ENCODE assay signal across 10 cellular contexts in genomic region chr2:43345391-43345813, GRCh38.
A peak's percentile ranks its signal among the peaks of the same experiment; 100 is the strongest.
DNase-seq lines count a peak whose midpoint lies in the region; TF ChIP-seq lines count a peak whose summit lies in the region.
"Had no signal": no experiment of that assay in that cellular context is flagged by ENCODE, and none has a peak within 500 bp of the region (broad histone marks: within the 10 kb centered on the region; RNA-seq: fewer than 3 reads in every experiment).

No MANE protein-coding gene starts in this region.

- H3K4me3 ChIP-seq in fibroblast of mammary gland (ENCODE audit: control insufficient read depth, low read depth, low read length) (no peak overlapping the region), urinary bladder (ENCODE audit: low read depth, low read length) (no peak overlapping the region)

- no peaks in the 10 kb centered on the region for H3K9me3 Mint-ChIP-seq in nephron
- H3K9me3 Mint-ChIP-seq: dendritic cell treated with granulocyte-macrophage colony-stimulating factor and Interleukin-4, amounts not matched to agents 40 ng/mL and 50 ng/mL, for 4 days had no signal

- H3K4me1 ChIP-seq in urinary bladder (ENCODE audit: insufficient read depth): peaks cover 4% of the 10 kb centered on the region

- peak overlapping the region; percentile 43 for H3K27ac ChIP-seq in urinary bladder (ENCODE audit: low read depth)

- H3K36me3 Mint-ChIP-seq in nephron (ENCODE audit: low read depth): peaks cover 3% of the 10 kb centered on the region

- H3K4me1 Mint-ChIP-seq in nephron: peaks cover 91% of the 10 kb centered on the region

- H3K4me3 Mint-ChIP-seq in nephron: peak overlapping the region in 1 of 3 experiments; percentile 57
- H3K4me3 Mint-ChIP-seq: dendritic cell treated with granulocyte-macrophage colony-stimulating factor and Interleukin-4, amounts not matched to agents 40 ng/mL and 50 ng/mL, for 4 days had no signal

- H3K27ac Mint-ChIP-seq in nephron: peak overlapping the region; percentile 98 to 99 (median 98)
- H3K27ac Mint-ChIP-seq: dendritic cell treated with granulocyte-macrophage colony-stimulating factor and Interleukin-4, amounts not matched to agents 40 ng/mL and 50 ng/mL, for 4 days had no signal

- TF ChIP-seq CTCF in fibroblast of mammary gland (conservative IDR thresholded peaks at IDR 0.05; ENCODE audit: control insufficient read depth, insufficient read depth, low read depth, low read length) (no peak), nephron (IDR thresholded peaks at IDR 0.05; ENCODE audit: unreplicated experiment in 3 of 3) (peak in 2 of 3 experiments; percentile 14 to 26)

- DNase-seq in NCI-H748 (lab: John Stamatoyannopoulos, UW; ENCODE audit: unreplicated experiment) (peak; percentile 9), NCI-H748 treated with DMSO at 0.1 percent for 48 hours (lab: John Stamatoyannopoulos, UW) (no peak), fibroblast of mammary gland (ENCODE audit: low read depth) (peak; percentile 53), putamen (ENCODE audit: low spot score) (no peak), DMS153 treated with DMSO at 0.1 percent for 48 hours (lab: John Stamatoyannopoulos, UW; ENCODE audit: unreplicated experiment) (no peak)
- no peak for DNase-seq in stimulated activated CD8-positive, alpha-beta memory T cell treated with anti-CD3 and anti-CD28 coated beads, Interleukin-4, amount 100 ng/mL, for 48 hours
- DNase-seq: activated CD4-positive, alpha-beta T cell treated with anti-CD3 and anti-CD28 coated beads, Interleukin-2, amount 50 U/mL, for 48 hours had no signal

- H3K27me3 Mint-ChIP-seq in nephron (ENCODE audit: low read depth): no peaks in the 10 kb centered on the region
- H3K27me3 Mint-ChIP-seq: dendritic cell treated with granulocyte-macrophage colony-stimulating factor and Interleukin-4, amounts not matched to agents 40 ng/mL and 50 ng/mL, for 4 days had no signal

- H3K36me3 ChIP-seq in urinary bladder (ENCODE audit: insufficient read depth): no peaks in the 10 kb centered on the region

- WGBS in urinary bladder: 36% methylated on average over 5 of the region's 5 CpGs

Comparison
In these comparisons a context has a peak if more than half of its experiments do, and no peak if none do; other contexts are left out.
1. DNase-seq: peak in NCI-H748 (single experiment) and fibroblast of mammary gland (single experiment); none in NCI-H748 treated with DMSO at 0.1 percent for 48 hours (single experiment), putamen (single experiment), DMS153 treated with DMSO at 0.1 percent for 48 hours (single experiment) and stimulated activated CD8-positive, alpha-beta memory T cell treated with anti-CD3 and anti-CD28 coated beads, Interleukin-4, amount 100 ng/mL, for 48 hours (single experiment).